In genomic region chr16:49458221-49458620, GRCh38 we compare ENCODE assay signal across 25 cellular contexts.
DNase-seq lines count a peak whose midpoint lies in the region; ATAC-seq and TF ChIP-seq lines count a peak whose summit lies in the region.
"Had no signal": no experiment of that assay in that cellular context is flagged by ENCODE, and none has a peak within 500 bp of the region (broad histone marks: within the 10 kb centered on the region; RNA-seq: fewer than 3 reads in every experiment).

No MANE protein-coding gene starts in this region.

- ATAC-seq in GM21825 (IDR thresholded peaks at IDR 0.05; ENCODE audit: unreplicated experiment), result no peak
- ATAC-seq: activated CD8-positive, alpha-beta T cell treated with anti-CD3 and anti-CD28 coated beads, Interleukin-2, amount 10 ng/mL, durations not matched to agents 7 days and 5 days; body of pancreas; HepG2; mucosa of descending colon; natural killer cell; PC-3; Right ventricle myocardium inferior had no signal

- peak; percentile 9 for DNase-seq in activated T-cell treated with anti-CD3 and anti-CD28 coated beads, Interleukin-2, amount 50 U/mL, for 1 hour
- DNase-seq in activated T-cell treated with anti-CD3 and anti-CD28 coated beads for 4 hours (no peak), mesenteric fat pad (ENCODE audit: low spot score) (peak; percentile 65), type B pancreatic cell (ENCODE audit: extremely low spot score, unreplicated experiment) (peak; percentile 39), NCI-H1417 treated with DMSO at 0.1 percent for 48 hours (lab: John Stamatoyannopoulos, UW) (no peak)
- peak; percentile 3 for DNase-seq in activated T-helper 2 cell treated with anti-CD3 and anti-CD28 coated beads, Interferon-gamma antibody, Interleukin-2, Interleukin-4, amounts not matched to agents 10 μg/mL and 5 μg/mL and 100 μg/mL, durations not matched to agents 14 hours and 24 hours and 36 hours (ENCODE audit: low spot score)
- no peak for DNase-seq in stimulated activated CD4-positive, alpha-beta T cell treated with anti-CD3 and anti-CD28 coated beads, Interleukin-1b, Interleukin-23, amount 100 ng/mL, for 48 hours
- DNase-seq: activated CD8-positive, alpha-beta T cell treated with anti-CD3 and anti-CD28 coated beads, Interleukin-2, amount 10 ng/mL, durations not matched to agents 7 days and 5 days; activated naive CD4-positive, alpha-beta T cell treated with anti-CD3 and anti-CD28 coated beads for 36 hours; HCEC 1CT; Kasumi-1; mucosa of descending colon; natural killer cell; NCI-H1436; NCI-H2081; NCI-H524 treated with DMSO at 0.1 percent for 48 hours; NK-92 treated with Interleukin-12 subunit alpha and Interleukin-12 subunit beta, amount 100 ng/mL, for 24 hours; PC-3; SK-N-SH; stimulated activated naive CD4-positive, alpha-beta T cell had no signal

- no peak overlapping the region for H3K27ac Mint-ChIP-seq in activated T-helper 2 cell treated with anti-CD3 and anti-CD28 coated beads, Interferon-gamma antibody, Interleukin-2, Interleukin-4, amounts not matched to agents 10 μg/mL and 5 μg/mL and 100 μg/mL, durations not matched to agents 14 hours and 24 hours and 36 hours
- H3K27ac Mint-ChIP-seq in type B pancreatic cell, result no peak overlapping the region
- H3K27ac Mint-ChIP-seq: activated CD8-positive, alpha-beta T cell treated with anti-CD3 and anti-CD28 coated beads, Interleukin-2, amount 10 ng/mL, durations not matched to agents 7 days and 5 days; activated naive CD4-positive, alpha-beta T cell treated with anti-CD3 and anti-CD28 coated beads for 36 hours; natural killer cell; T-helper 1 cell treated with Interleukin-12 subunit alpha and Interleukin-12 subunit beta and Interleukin-4 antibody, amounts not matched to agents 30 μg/mL and 1 μg/mL, for 36 hours had no signal

- intact Hi-C loops in activated T-helper 2 cell treated with anti-CD3 and anti-CD28 coated beads, Interferon-gamma antibody, Interleukin-2, Interleukin-4, amounts not matched to agents 10 μg/mL and 5 μg/mL and 100 μg/mL, durations not matched to agents 14 hours and 24 hours and 36 hours (cut with micrococcal nuclease), result no loop called here

- H3K9me3 Mint-ChIP-seq in activated T-helper 2 cell treated with anti-CD3 and anti-CD28 coated beads, Interferon-gamma antibody, Interleukin-2, Interleukin-4, amounts not matched to agents 10 μg/mL and 5 μg/mL and 100 μg/mL, durations not matched to agents 14 hours and 24 hours and 36 hours, result no peaks in the 10 kb centered on the region
- H3K9me3 Mint-ChIP-seq in type B pancreatic cell, result no peaks in the 10 kb centered on the region
- H3K9me3 Mint-ChIP-seq: activated naive CD4-positive, alpha-beta T cell treated with anti-CD3 and anti-CD28 coated beads for 36 hours; natural killer cell; T-helper 1 cell treated with Interleukin-12 subunit alpha and Interleukin-12 subunit beta and Interleukin-4 antibody, amounts not matched to agents 30 μg/mL and 1 μg/mL, for 36 hours had no signal

- H3K36me3 Mint-ChIP-seq in activated T-helper 2 cell treated with anti-CD3 and anti-CD28 coated beads, Interferon-gamma antibody, Interleukin-2, Interleukin-4, amounts not matched to agents 10 μg/mL and 5 μg/mL and 100 μg/mL, durations not matched to agents 14 hours and 24 hours and 36 hours (ENCODE audit: low read depth), result no peaks in the 10 kb centered on the region
- H3K36me3 Mint-ChIP-seq in type B pancreatic cell, result no peaks in the 10 kb centered on the region
- H3K36me3 Mint-ChIP-seq: natural killer cell had no signal

- H3K4me1 Mint-ChIP-seq in activated T-helper 2 cell treated with anti-CD3 and anti-CD28 coated beads, Interferon-gamma antibody, Interleukin-2, Interleukin-4, amounts not matched to agents 10 μg/mL and 5 μg/mL and 100 μg/mL, durations not matched to agents 14 hours and 24 hours and 36 hours (ENCODE audit: low read depth), result peaks cover 9% of the 10 kb centered on the region
- H3K4me1 Mint-ChIP-seq in type B pancreatic cell (ENCODE audit: unreplicated experiment), result no peaks in the 10 kb centered on the region

- H3K4me3 Mint-ChIP-seq in activated T-helper 2 cell treated with anti-CD3 and anti-CD28 coated beads, Interferon-gamma antibody, Interleukin-2, Interleukin-4, amounts not matched to agents 10 μg/mL and 5 μg/mL and 100 μg/mL, durations not matched to agents 14 hours and 24 hours and 36 hours (ENCODE audit: low read depth), result no peak overlapping the region
- no peak overlapping the region for H3K4me3 Mint-ChIP-seq in type B pancreatic cell
- H3K4me3 Mint-ChIP-seq: activated CD8-positive, alpha-beta T cell treated with anti-CD3 and anti-CD28 coated beads, Interleukin-2, amount 10 ng/mL, durations not matched to agents 7 days and 5 days; activated naive CD4-positive, alpha-beta T cell treated with anti-CD3 and anti-CD28 coated beads for 36 hours; natural killer cell; T-helper 1 cell treated with Interleukin-12 subunit alpha and Interleukin-12 subunit beta and Interleukin-4 antibody, amounts not matched to agents 30 μg/mL and 1 μg/mL, for 36 hours had no signal

- no peaks in the 10 kb centered on the region for H3K27me3 Mint-ChIP-seq in activated T-helper 2 cell treated with anti-CD3 and anti-CD28 coated beads, Interferon-gamma antibody, Interleukin-2, Interleukin-4, amounts not matched to agents 10 μg/mL and 5 μg/mL and 100 μg/mL, durations not matched to agents 14 hours and 24 hours and 36 hours (ENCODE audit: low read depth)
- peaks cover 21% of the 10 kb centered on the region for H3K27me3 Mint-ChIP-seq in type B pancreatic cell

- no peak for TF ChIP-seq CTCF in type B pancreatic cell (conservative IDR thresholded peaks at IDR 0.05)

Comparison
In these comparisons a context has a peak if more than half of its experiments do, and no peak if none do; other contexts are left out.
1. DNase-seq: peak in activated T-cell treated with anti-CD3 and anti-CD28 coated beads, Interleukin-2, amount 50 U/mL, for 1 hour (single experiment), activated T-helper 2 cell treated with anti-CD3 and anti-CD28 coated beads, Interferon-gamma antibody, Interleukin-2, Interleukin-4, amounts not matched to agents 10 μg/mL and 5 μg/mL and 100 μg/mL, durations not matched to agents 14 hours and 24 hours and 36 hours (single experiment), mesenteric fat pad (single experiment) and type B pancreatic cell (single experiment); none in activated T-cell treated with anti-CD3 and anti-CD28 coated beads for 4 hours (single experiment), NCI-H1417 treated with DMSO at 0.1 percent for 48 hours (single experiment) and stimulated activated CD4-positive, alpha-beta T cell treated with anti-CD3 and anti-CD28 coated beads, Interleukin-1b, Interleukin-23, amount 100 ng/mL, for 48 hours (single experiment).